Comparison of ENCODE assay signal across 1 cellular context in the genomic region with DNA sequence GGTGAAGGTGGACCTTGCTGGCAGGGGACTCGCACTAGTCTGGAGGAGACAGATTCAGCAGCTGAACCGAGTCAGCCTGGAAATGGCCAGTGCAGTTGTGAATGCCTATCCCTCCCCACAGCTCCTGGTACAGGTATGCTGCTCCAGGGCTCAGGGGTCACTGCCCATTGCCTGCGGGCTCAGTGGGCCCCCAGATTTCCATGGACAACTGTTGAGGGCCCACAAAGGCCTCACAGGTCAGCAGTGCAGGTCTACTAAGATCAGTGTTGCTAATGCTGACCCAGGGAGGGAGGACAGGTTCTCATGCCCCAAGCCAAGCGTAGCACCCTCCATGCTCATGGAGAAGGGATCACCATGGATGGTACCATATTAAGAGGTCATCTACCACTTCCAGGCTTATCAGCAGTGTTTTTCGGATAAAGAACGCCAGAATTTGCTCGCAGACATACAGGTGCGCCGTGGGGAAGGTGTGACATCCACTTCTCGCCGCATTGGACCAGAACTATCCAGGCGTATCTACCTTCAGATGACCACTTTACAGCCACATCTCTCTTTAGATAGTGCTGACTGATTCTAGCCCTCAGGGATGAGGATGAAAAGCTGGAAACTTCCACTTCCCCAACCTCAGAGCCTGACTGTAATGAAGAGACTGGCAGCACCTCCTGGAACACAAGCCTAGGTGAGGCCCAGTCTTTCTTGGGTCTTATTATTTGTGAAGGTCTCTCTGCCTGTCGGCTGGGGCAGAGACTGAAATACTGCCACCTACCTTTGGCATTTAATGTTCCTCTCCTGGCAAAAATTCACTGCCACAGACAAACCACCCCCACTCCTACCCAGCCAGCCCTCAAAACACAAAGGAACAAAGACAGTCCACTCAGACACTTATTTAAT.
TF ChIP-seq lines count a peak whose summit lies in the region.

No MANE protein-coding gene starts in this region.

TF ChIP-seq in H1, 55 proteins besides CTCF, POLR2A, EP300 and RAD21:
- TF ChIP-seq BACH1 (IDR thresholded peaks at IDR 0.05; ENCODE audit: low read length) (no peak), FOSL1 (IDR thresholded peaks at IDR 0.05; ENCODE audit: insufficient read depth, low read depth, low read length) (no peak), POLR2AphosphoS5 (IDR thresholded peaks at IDR 0.05; ENCODE audit: low read depth, low read length) (no peak), CREB1 (IDR thresholded peaks at IDR 0.05) (no peak), CEBPB (IDR thresholded peaks at IDR 0.05; ENCODE audit: low read depth, low read length) (no peak), ASH2L (IDR thresholded peaks at IDR 0.05; ENCODE audit: low read length) (no peak), NANOG (IDR thresholded peaks at IDR 0.05; ENCODE audit: insufficient read depth, low read depth, low read length, poor library complexity, severe bottlenecking) (no peak), CBX8 (IDR thresholded peaks at IDR 0.05; ENCODE audit: borderline replicate concordance, low read depth, low read length) (no peak), TEAD4 (IDR thresholded peaks at IDR 0.05; ENCODE audit: low read depth, low read length) (no peak), KDM1A (IDR thresholded peaks at IDR 0.05; ENCODE audit: borderline replicate concordance, low read length) (no peak), JUN (IDR thresholded peaks at IDR 0.05; ENCODE audit: low read depth, low read length) (no peak), RXRA (IDR thresholded peaks at IDR 0.05; ENCODE audit: insufficient read depth, low read depth, low read length) (no peak), GTF2F1 (IDR thresholded peaks at IDR 0.05; ENCODE audit: borderline replicate concordance, low read depth, low read length) (no peak)
- TF ChIP-seq, protein P1, sequence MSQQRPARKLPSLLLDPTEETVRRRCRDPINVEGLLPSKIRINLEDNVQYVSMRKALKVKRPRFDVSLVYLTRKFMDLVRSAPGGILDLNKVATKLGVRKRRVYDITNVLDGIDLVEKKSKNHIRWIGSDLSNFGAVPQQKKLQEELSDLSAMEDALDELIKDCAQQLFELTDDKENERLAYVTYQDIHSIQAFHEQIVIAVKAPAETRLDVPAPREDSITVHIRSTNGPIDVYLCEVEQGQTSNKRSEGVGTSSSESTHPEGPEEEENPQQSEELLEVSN (IDR thresholded peaks at IDR 0.05), result no peak
TF ChIP-seq in H1: peak in this region for 0.
